15 cellular contexts compared by ENCODE assay signal in the genomic region with DNA sequence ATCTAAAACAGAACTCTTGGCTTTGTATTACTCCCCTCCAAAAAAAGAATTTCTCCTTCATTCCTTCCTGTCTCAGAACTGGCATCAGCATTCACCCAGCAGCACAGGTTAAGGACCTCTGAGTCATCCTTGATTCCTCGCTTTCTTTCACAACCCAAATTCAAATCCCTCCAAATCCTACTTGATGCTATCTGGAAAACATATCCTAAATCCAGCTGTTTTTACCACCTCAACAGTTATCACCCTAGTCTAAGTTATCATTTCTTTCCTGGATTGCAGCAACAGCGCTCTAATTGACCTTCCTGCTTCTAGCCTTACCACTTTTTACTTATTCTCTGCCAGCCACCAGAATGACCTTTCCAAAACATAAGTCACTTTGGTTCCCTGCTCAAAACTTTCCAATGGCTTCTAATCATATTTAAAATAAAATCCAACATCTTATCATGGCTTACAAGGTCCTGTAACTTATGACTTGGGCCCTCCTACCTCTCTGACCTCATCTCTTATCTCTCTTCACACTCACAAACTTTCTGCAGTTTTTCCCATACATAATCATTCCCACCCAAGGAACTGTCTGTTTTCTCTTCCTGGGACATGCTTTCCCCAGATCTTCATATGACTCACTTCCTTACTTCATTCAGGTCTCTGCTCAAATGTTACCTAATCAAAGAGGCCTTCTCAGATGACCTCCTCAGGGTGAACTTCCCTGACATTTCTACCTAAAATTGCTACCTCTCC.
DNase-seq lines count a peak whose midpoint lies in the region; ATAC-seq and TF ChIP-seq lines count a peak whose summit lies in the region.
"Had no signal": no experiment of that assay in that cellular context is flagged by ENCODE, and none has a peak within 500 bp of the region (broad histone marks: within the 10 kb centered on the region; RNA-seq: fewer than 3 reads in every experiment).

No MANE protein-coding gene starts in this region.

- peaks cover 20% of the 10 kb centered on the region for H3K27me3 Mint-ChIP-seq in activated CD4-positive, alpha-beta memory T cell treated with anti-CD3 and anti-CD28 coated beads, Interleukin-2, amount 10 ng/mL, durations not matched to agents 7 days and 5 days

- H3K27me3 ChIP-seq in adipocyte (replicated peaks; ENCODE audit: control insufficient read depth, insufficient read depth, low read length): no peaks in the 10 kb centered on the region
- H3K27me3 ChIP-seq: right atrium auricular region, tibial nerve had no signal

- H3K9me3 ChIP-seq in HEK293 (ENCODE audit: control insufficient read depth, insufficient read depth, low read depth, low read length) (no peaks in the 10 kb centered on the region), adipocyte (ENCODE audit: control insufficient read depth, low read length) (no peaks in the 10 kb centered on the region)
- H3K9me3 ChIP-seq: right atrium auricular region, tibial nerve had no signal

- H3K4me3 Mint-ChIP-seq in activated CD4-positive, alpha-beta memory T cell treated with anti-CD3 and anti-CD28 coated beads, Interleukin-2, amount 10 ng/mL, durations not matched to agents 7 days and 5 days: no peak overlapping the region
- H3K4me3 Mint-ChIP-seq: CD14-positive monocyte had no signal

- no peaks in the 10 kb centered on the region for H3K4me1 Mint-ChIP-seq in activated CD4-positive, alpha-beta memory T cell treated with anti-CD3 and anti-CD28 coated beads, Interleukin-2, amount 10 ng/mL, durations not matched to agents 7 days and 5 days

- H3K36me3 ChIP-seq in HEK293 (ENCODE audit: control insufficient read depth in 2 of 2, insufficient read depth in 1 of 2, low read length in 2 of 2) (no peaks in the 10 kb centered on the region), adipocyte (ENCODE audit: control insufficient read depth, insufficient read depth, low read length, severe bottlenecking) (no peaks in the 10 kb centered on the region)
- H3K36me3 ChIP-seq: right atrium auricular region had no signal

- POLR2A ChIA-PET in AG04449 (lab: Yijun Ruan, JAX) (interaction anchor here (0.7 kb wide), 1 partner anchor 17 kb away, joined by 3 read pairs; no protein-coding TSS in a partner anchor), HEK293 (lab: Yijun Ruan, JAX) (interaction anchor here (0.7 kb wide), 1 partner anchor 295 kb away, joined by 6 read pairs; no protein-coding TSS in a partner anchor)
- POLR2A ChIA-PET in activated CD4-positive, alpha-beta memory T cell treated with anti-CD3 and anti-CD28 coated beads, Interleukin-2, amount 10 ng/mL, durations not matched to agents 7 days and 5 days (lab: Charles Lee): no interaction called here

- CTCF ChIA-PET in AG04449 (lab: Yijun Ruan, JAX): interaction anchor here (0.6 kb wide), 1 partner anchor 41 kb away, joined by 3 read pairs; no protein-coding TSS in a partner anchor
- CTCF ChIA-PET in HEK293 (lab: Yijun Ruan, JAX): no interaction called here
- CTCF ChIA-PET in activated CD4-positive, alpha-beta memory T cell treated with anti-CD3 and anti-CD28 coated beads, Interleukin-2, amount 10 ng/mL, durations not matched to agents 7 days and 5 days (lab: Charles Lee): no interaction called here

- H3K27ac ChIP-seq in HEK293 (ENCODE audit: extremely low read depth, low read depth, low read length): no peak overlapping the region
- H3K27ac ChIP-seq: right atrium auricular region, tibial nerve, VCaP had no signal

- 0 out of 2 replicates have a peak, but pooled peaks cover 2% of the 10 kb centered on the region for H3K4me1 ChIP-seq in HEK293 (ENCODE audit: control insufficient read depth, insufficient read depth, low read length)
- peaks cover 13% of the 10 kb centered on the region for H3K4me1 ChIP-seq in adipocyte (ENCODE audit: control insufficient read depth, insufficient read depth, low read length)
- H3K4me1 ChIP-seq: right atrium auricular region had no signal

- DNase-seq in AG04449 (ENCODE audit: low read depth, low spot score) (peak; percentile 36), adipocyte (ENCODE audit: low read depth) (peak; percentile 60), foreskin fibroblast (peak; percentile 34 to 65), left colon (no peak)
- no peak for DNase-seq in activated CD4-positive, alpha-beta memory T cell treated with anti-CD3 and anti-CD28 coated beads, Interleukin-2, amount 10 ng/mL, durations not matched to agents 7 days and 5 days
- DNase-seq: central memory CD4-positive, alpha-beta T cell; KBM-7; RPMI8226 had no signal

- intact Hi-C loops in left colon (cut with DNase I, micrococcal nuclease): no loop called here

- H3K27ac Mint-ChIP-seq in activated CD4-positive, alpha-beta memory T cell treated with anti-CD3 and anti-CD28 coated beads, Interleukin-2, amount 10 ng/mL, durations not matched to agents 7 days and 5 days: no peak overlapping the region

- ATAC-seq in HG02623 (IDR thresholded peaks at IDR 0.05; ENCODE audit: unreplicated experiment) (no peak), left colon (no peak), GM18868 (IDR thresholded peaks at IDR 0.05; ENCODE audit: unreplicated experiment) (no peak)

- no peaks in the 10 kb centered on the region for H3K36me3 Mint-ChIP-seq in activated CD4-positive, alpha-beta memory T cell treated with anti-CD3 and anti-CD28 coated beads, Interleukin-2, amount 10 ng/mL, durations not matched to agents 7 days and 5 days (ENCODE audit: low read depth)
- H3K36me3 Mint-ChIP-seq: CD14-positive monocyte had no signal

- H3K9me3 Mint-ChIP-seq in activated CD4-positive, alpha-beta memory T cell treated with anti-CD3 and anti-CD28 coated beads, Interleukin-2, amount 10 ng/mL, durations not matched to agents 7 days and 5 days: no peaks in the 10 kb centered on the region

- TF ChIP-seq CTCF in AG04449 (IDR thresholded peaks at IDR 0.05; ENCODE audit: insufficient read depth, low read length, missing control alignments) (no peak), HEK293 (tag by site-specific recombination; IDR thresholded peaks at IDR 0.05) (no peak), foreskin fibroblast (IDR thresholded peaks at IDR 0.05; ENCODE audit: low read depth, low read length) (no peak)

- no peak overlapping the region for H3K4me3 ChIP-seq in AG04449 (ENCODE audit: low read depth, low read length)
- H3K4me3 ChIP-seq in HEK293 (ENCODE audit: low read depth, low read length): no peak overlapping the region
- H3K4me3 ChIP-seq in adipocyte (ENCODE audit: low read length): peak overlapping the region; percentile 9
- no peak overlapping the region for H3K4me3 ChIP-seq in foreskin fibroblast (ENCODE audit: low read depth in 1 of 2, low read length in 2 of 2)
- H3K4me3 ChIP-seq: right atrium auricular region, tibial nerve had no signal

- H3K9ac ChIP-seq in adipocyte (ENCODE audit: low read length): no peak overlapping the region

TF ChIP-seq in HEK293, 187 proteins besides CTCF, POLR2A, EP300 and RAD21 (continues in another document):
- TF ChIP-seq, protein P1, sequence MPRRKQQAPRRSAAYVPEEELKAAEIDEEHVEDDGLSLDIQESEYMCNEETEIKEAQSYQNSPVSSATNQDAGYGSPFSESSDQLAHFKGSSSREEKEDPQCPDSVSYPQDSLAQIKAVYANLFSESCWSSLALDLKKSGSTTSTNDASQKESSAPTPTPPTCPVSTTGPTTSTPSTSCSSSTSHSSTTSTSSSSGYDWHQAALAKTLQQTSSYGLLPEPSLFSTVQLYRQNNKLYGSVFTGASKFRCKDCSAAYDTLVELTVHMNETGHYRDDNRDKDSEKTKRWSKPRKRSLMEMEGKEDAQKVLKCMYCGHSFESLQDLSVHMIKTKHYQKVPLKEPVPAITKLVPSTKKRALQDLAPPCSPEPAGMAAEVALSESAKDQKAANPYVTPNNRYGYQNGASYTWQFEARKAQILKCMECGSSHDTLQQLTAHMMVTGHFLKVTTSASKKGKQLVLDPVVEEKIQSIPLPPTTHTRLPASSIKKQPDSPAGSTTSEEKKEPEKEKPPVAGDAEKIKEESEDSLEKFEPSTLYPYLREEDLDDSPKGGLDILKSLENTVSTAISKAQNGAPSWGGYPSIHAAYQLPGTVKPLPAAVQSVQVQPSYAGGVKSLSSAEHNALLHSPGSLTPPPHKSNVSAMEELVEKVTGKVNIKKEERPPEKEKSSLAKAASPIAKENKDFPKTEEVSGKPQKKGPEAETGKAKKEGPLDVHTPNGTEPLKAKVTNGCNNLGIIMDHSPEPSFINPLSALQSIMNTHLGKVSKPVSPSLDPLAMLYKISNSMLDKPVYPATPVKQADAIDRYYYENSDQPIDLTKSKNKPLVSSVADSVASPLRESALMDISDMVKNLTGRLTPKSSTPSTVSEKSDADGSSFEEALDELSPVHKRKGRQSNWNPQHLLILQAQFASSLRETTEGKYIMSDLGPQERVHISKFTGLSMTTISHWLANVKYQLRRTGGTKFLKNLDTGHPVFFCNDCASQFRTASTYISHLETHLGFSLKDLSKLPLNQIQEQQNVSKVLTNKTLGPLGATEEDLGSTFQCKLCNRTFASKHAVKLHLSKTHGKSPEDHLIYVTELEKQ (tag by site-specific recombination; IDR thresholded peaks at IDR 0.05; ENCODE audit: borderline replicate concordance): no peak
- 0 out of 2 replicates have a peak, but pooled peaks have one; percentile 17 for TF ChIP-seq KLF8 (tag by site-specific recombination; IDR thresholded peaks at IDR 0.05)
- no peak for TF ChIP-seq ZNF610 (tag by site-specific recombination; IDR thresholded peaks at IDR 0.05; ENCODE audit: borderline replicate concordance)
- no peak for TF ChIP-seq ZBTB1 (tag by site-specific recombination; IDR thresholded peaks at IDR 0.05)
- TF ChIP-seq ZNF629 (tag by site-specific recombination; IDR thresholded peaks at IDR 0.05): peak; percentile 65; the same call in 1 of the 2 replicates
- 0 out of 2 replicates have a peak, but pooled peaks have one; percentile 29 for TF ChIP-seq ZNF600 (tag by site-specific recombination; IDR thresholded peaks at IDR 0.05)
- TF ChIP-seq ZNF335 (tag by site-specific recombination; conservative IDR thresholded peaks at IDR 0.05): no peak
- TF ChIP-seq PRDM1 (tag by site-specific recombination; IDR thresholded peaks at IDR 0.05): peak; percentile 80
- no peak for TF ChIP-seq ZSCAN16 (tag by site-specific recombination; IDR thresholded peaks at IDR 0.05)
- no peak for TF ChIP-seq OSR2 (tag by site-specific recombination; IDR thresholded peaks at IDR 0.05)

Comparison
In these comparisons a context has a peak if more than half of its experiments do, and no peak if none do; other contexts are left out.
1. DNase-seq: peak in AG04449 (single experiment), adipocyte (single experiment) and foreskin fibroblast (2 of 2); none in activated CD4-positive, alpha-beta memory T cell treated with anti-CD3 and anti-CD28 coated beads, Interleukin-2, amount 10 ng/mL, durations not matched to agents 7 days and 5 days (single experiment) and left colon (0 of 2).